Comparison of ENCODE assay signal across 16 cellular contexts in the genomic region with DNA sequence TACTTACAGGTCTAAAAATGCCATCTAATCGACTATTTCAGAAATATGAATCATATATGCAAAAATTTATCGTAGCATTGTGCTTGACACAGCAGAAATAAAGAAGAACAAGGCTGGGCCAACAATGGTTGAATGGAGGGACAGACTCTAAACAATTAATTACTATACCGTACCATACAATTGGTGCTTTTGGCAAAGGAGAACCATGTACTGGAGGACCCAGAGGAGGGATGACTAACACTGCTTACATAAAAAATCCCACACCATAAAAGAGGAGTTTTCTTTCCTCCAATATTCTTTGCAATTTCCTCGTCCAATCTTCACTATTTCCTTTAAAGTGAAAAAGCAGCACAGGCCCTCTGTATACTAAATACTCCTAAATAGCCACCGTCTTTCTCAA.
DNase-seq lines count a peak whose midpoint lies in the region; ATAC-seq, FAIRE-seq and TF ChIP-seq lines count a peak whose summit lies in the region.
"Had no signal": no experiment of that assay in that cellular context is flagged by ENCODE, and none has a peak within 500 bp of the region (broad histone marks: within the 10 kb centered on the region; RNA-seq: fewer than 3 reads in every experiment).

No MANE protein-coding gene starts in this region.

- no peaks in the 10 kb centered on the region for H4K20me1 ChIP-seq in PC-3 (ENCODE audit: low read length)
- peaks cover 4% of the 10 kb centered on the region for H4K20me1 ChIP-seq in astrocyte (ENCODE audit: insufficient read depth, low read length)
- H4K20me1 ChIP-seq in MM.1S (ENCODE audit: insufficient read depth, low read length), result no peaks in the 10 kb centered on the region

- H2BK5ac ChIP-seq in mesendoderm (ENCODE audit: low read length), result no peak overlapping the region

- no peaks in the 10 kb centered on the region for H3K36me3 Mint-ChIP-seq in astrocyte (ENCODE audit: low read depth, unreplicated experiment)

- H3K27ac ChIP-seq in PC-3 (ENCODE audit: low read length), result no peak overlapping the region
- H3K27ac ChIP-seq in astrocyte (ENCODE audit: low read depth, low read length), result no peak overlapping the region
- H3K27ac ChIP-seq in mesendoderm (ENCODE audit: low read depth, low read length), result no peak overlapping the region
- peak overlapping the region; percentile 9 for H3K27ac ChIP-seq in temporal lobe (ENCODE audit: low read depth, low read length)
- H3K27ac ChIP-seq in MM.1S (ENCODE audit: low read length), result no peak overlapping the region
- H3K27ac ChIP-seq: A549, C4-2B had no signal

- no peak overlapping the region for H2BK120ac ChIP-seq in mesendoderm (ENCODE audit: low read depth, low read length)

- H3K27me3 Mint-ChIP-seq in astrocyte (ENCODE audit: low read depth, unreplicated experiment), result no peaks in the 10 kb centered on the region
- H3K27me3 Mint-ChIP-seq: CD4-positive, alpha-beta memory T cell had no signal

- H3K4ac ChIP-seq in mesendoderm (ENCODE audit: low read depth, low read length), result no peak overlapping the region

- H2BK15ac ChIP-seq in mesendoderm (replicated peaks; ENCODE audit: low read depth), result peak overlapping the region; percentile 74

- FAIRE-seq in astrocyte (lab: Jason Lieb, UNC), result peak; percentile 17
- FAIRE-seq: A549, G401.6, GM12892 had no signal

- H2AK5ac ChIP-seq in mesendoderm (ENCODE audit: low read length), result no peak overlapping the region

- H3K4me3 ChIP-seq in PC-3 (ENCODE audit: low read length), result no peak overlapping the region
- H3K4me3 ChIP-seq in astrocyte (ENCODE audit: insufficient read depth, low read depth, low read length), result no peak overlapping the region
- H3K4me3 ChIP-seq in mesendoderm (ENCODE audit: low read length), result no peak overlapping the region
- no peak overlapping the region for H3K4me3 ChIP-seq in MM.1S (ENCODE audit: low read length)
- H3K4me3 ChIP-seq: A549, GM23338 had no signal

- H3K4me2 ChIP-seq in PC-3 (ENCODE audit: low read length) (no peak overlapping the region), astrocyte (ENCODE audit: low read length) (no peak overlapping the region), mesendoderm (ENCODE audit: low read length) (no peak overlapping the region), MM.1S (ENCODE audit: low read depth, low read length) (no peak overlapping the region)
- H3K4me2 ChIP-seq: A549, GM23338 had no signal

- no peak overlapping the region for H2AFZ ChIP-seq in PC-3 (ENCODE audit: low read length)
- no peak overlapping the region for H2AFZ ChIP-seq in astrocyte (ENCODE audit: low read depth, low read length)
- H2AFZ ChIP-seq in MM.1S (ENCODE audit: low read length), result no peak overlapping the region
- H2AFZ ChIP-seq: GM23338 had no signal

- DNase-seq in PC-3 (no peak), astrocyte (ENCODE audit: low read depth) (no peak), mesendoderm (no peak), MM.1S (no peak)
- DNase-seq: BE2C; CD4-positive, alpha-beta memory T cell; DMS79 treated with DMSO at 0.1 percent for 48 hours; EL; H7 had no signal

- POLR2A ChIA-PET in PC-3 (lab: Charles Lee; ENCODE audit: unreplicated experiment), result no interaction called here

- no peak overlapping the region for H3K4me3 Mint-ChIP-seq in astrocyte (ENCODE audit: unreplicated experiment)
- H3K4me3 Mint-ChIP-seq: CD4-positive, alpha-beta memory T cell; GM23338 had no signal

- no peak overlapping the region for H4K8ac ChIP-seq in mesendoderm (ENCODE audit: low read depth, low read length)

- no peak overlapping the region for H3K56ac ChIP-seq in mesendoderm (ENCODE audit: low read length)

- no peak overlapping the region for H3K18ac ChIP-seq in mesendoderm (ENCODE audit: low read length)

- WGBS in mesendoderm (ENCODE audit: extremely low coverage, insufficient coverage, low lambda C conversion rate), result no CpG with 5 or more reads among the region's 5 CpGs

- no peaks in the 10 kb centered on the region for H3K36me3 ChIP-seq in PC-3 (ENCODE audit: low read depth, low read length)
- no peaks in the 10 kb centered on the region for H3K36me3 ChIP-seq in astrocyte (ENCODE audit: insufficient read depth, low read length)
- no peaks in the 10 kb centered on the region for H3K36me3 ChIP-seq in mesendoderm (ENCODE audit: control insufficient read depth, insufficient read depth, low read length)
- no peaks in the 10 kb centered on the region for H3K36me3 ChIP-seq in MM.1S (replicated peaks; ENCODE audit: insufficient read depth, low read length)
- H3K36me3 ChIP-seq: BE2C had no signal

- BruUV-seq in PC-3 (replicated peaks; lab: Mats Ljungman, UMichigan), result no TSS peak

- CTCF ChIA-PET in PC-3 (lab: Charles Lee), result no interaction called here

- H3K4me1 Mint-ChIP-seq in astrocyte (ENCODE audit: low read depth, unreplicated experiment), result no peaks in the 10 kb centered on the region

- H3F3A ChIP-seq in PC-3 (ENCODE audit: low read length, unreplicated experiment) (no peaks in the 10 kb centered on the region), MM.1S (ENCODE audit: insufficient read depth, low read length) (no peaks in the 10 kb centered on the region)

- H3K23ac ChIP-seq in mesendoderm (ENCODE audit: low read length), result no peak overlapping the region

- H3K9ac ChIP-seq in PC-3 (ENCODE audit: low read length), result no peak overlapping the region
- no peak overlapping the region for H3K9ac ChIP-seq in astrocyte (ENCODE audit: low read length)
- H3K9ac ChIP-seq in mesendoderm (ENCODE audit: low read length), result no peak overlapping the region
- no peak overlapping the region for H3K9ac ChIP-seq in MM.1S (ENCODE audit: low read length)

- H3K79me1 ChIP-seq in mesendoderm (ENCODE audit: low read length), result no peaks in the 10 kb centered on the region

- no peaks in the 10 kb centered on the region for H3K27me3 ChIP-seq in PC-3 (ENCODE audit: low read length)
- no peaks in the 10 kb centered on the region for H3K27me3 ChIP-seq in astrocyte (ENCODE audit: insufficient read depth, low read length)
- H3K27me3 ChIP-seq in mesendoderm (ENCODE audit: insufficient read depth, low read length, poor library complexity), result no peaks in the 10 kb centered on the region
- H3K27me3 ChIP-seq in MM.1S (replicated peaks; ENCODE audit: insufficient read depth, low read length), result no peaks in the 10 kb centered on the region
- H3K27me3 ChIP-seq: BE2C had no signal

- no peaks in the 10 kb centered on the region for H3K9me3 Mint-ChIP-seq in astrocyte (ENCODE audit: unreplicated experiment)
- H3K9me3 Mint-ChIP-seq: CD4-positive, alpha-beta memory T cell; GM23338 had no signal

- ATAC-seq in PC-3 (peak; percentile 65), HG02973 (IDR thresholded peaks at IDR 0.05; ENCODE audit: unreplicated experiment) (no peak)
- ATAC-seq: A549, GM23338 had no signal

- H3K9me2 ChIP-seq in PC-3 (replicated peaks; ENCODE audit: low read length) (no peaks in the 10 kb centered on the region), MM.1S (replicated peaks; ENCODE audit: insufficient read depth, low read length) (no peaks in the 10 kb centered on the region)

- intact Hi-C loops in PC-3 (cut with micrococcal nuclease), result no loop called here

- H4K5ac ChIP-seq in mesendoderm (ENCODE audit: low read length), result no peak overlapping the region

- TF ChIP-seq CTCF in PC-3 (conservative IDR thresholded peaks at IDR 0.05; ENCODE audit: low read depth, low read length) (no peak), astrocyte (IDR thresholded peaks at IDR 0.05; ENCODE audit: insufficient read depth, low read depth, low read length) (no peak), MM.1S (IDR thresholded peaks at IDR 0.05; ENCODE audit: low read length) (no peak)

- no peaks in the 10 kb centered on the region for H3K79me2 ChIP-seq in PC-3 (ENCODE audit: low read length)
- H3K79me2 ChIP-seq in astrocyte (ENCODE audit: insufficient read depth, low read length), result no peaks in the 10 kb centered on the region
- H3K79me2 ChIP-seq in mesendoderm (ENCODE audit: control insufficient read depth, insufficient read depth, low read length), result no peaks in the 10 kb centered on the region
- peaks cover 3% of the 10 kb centered on the region; the same call in 1 of the 2 replicates for H3K79me2 ChIP-seq in MM.1S (ENCODE audit: low read length)

- H3K9me3 ChIP-seq in PC-3 (ENCODE audit: low read length) (no peaks in the 10 kb centered on the region), astrocyte (ENCODE audit: insufficient read depth, low read depth, low read length) (no peaks in the 10 kb centered on the region), MM.1S (replicated peaks; ENCODE audit: insufficient read depth, low read length) (no peaks in the 10 kb centered on the region)
- H3K9me3 ChIP-seq: A549, BE2C had no signal

- H3K27ac Mint-ChIP-seq in astrocyte (ENCODE audit: unreplicated experiment), result no peak overlapping the region
- H3K27ac Mint-ChIP-seq: CD4-positive, alpha-beta memory T cell; GM23338 had no signal

- H3K4me1 ChIP-seq in PC-3 (ENCODE audit: insufficient read depth, low read length) (no peaks in the 10 kb centered on the region; the same call in 1 of the 2 replicates), astrocyte (ENCODE audit: insufficient read depth, low read length) (no peaks in the 10 kb centered on the region), mesendoderm (ENCODE audit: control insufficient read depth, low read depth, low read length) (peaks cover 12% of the 10 kb centered on the region), MM.1S (ENCODE audit: low read length) (no peaks in the 10 kb centered on the region)
- H3K4me1 ChIP-seq: BE2C had no signal
